Comparison of ENCODE assay signal across 9 cellular contexts in genomic region chr1:54297596-54298283, GRCh38.
A peak's percentile ranks its signal among the peaks of the same experiment; 100 is the strongest.
DNase-seq lines count a peak whose midpoint lies in the region; ATAC-seq and TF ChIP-seq lines count a peak whose summit lies in the region.
"Had no signal": no experiment of that assay in that cellular context is flagged by ENCODE, and none has a peak within 500 bp of the region (broad histone marks: within the 10 kb centered on the region; RNA-seq: fewer than 3 reads in every experiment).

No MANE protein-coding gene starts in this region.

- H3K9me2 ChIP-seq in hepatocyte (replicated peaks; ENCODE audit: insufficient read depth), result no peaks in the 10 kb centered on the region

- no peaks in the 10 kb centered on the region for H3K9me3 ChIP-seq in hepatocyte (ENCODE audit: low read depth)

- H3K4me3 ChIP-seq in hepatocyte, result no peak overlapping the region

- peak overlapping the region; percentile 68 for H3K4me2 ChIP-seq in hepatocyte

- TF ChIP-seq CTCF in hepatocyte (IDR thresholded peaks at IDR 0.05; ENCODE audit: poor library complexity) (no peak), GM10248 (IDR thresholded peaks at IDR 0.05; ENCODE audit: control extremely low read depth, extremely low read depth, low read depth, missing control alignments) (no peak)

- intact Hi-C loops in sciatic nerve (cut with DNase I), result no loop called here

- H4K20me1 ChIP-seq in hepatocyte (ENCODE audit: insufficient read depth, poor library complexity, severe bottlenecking), result peaks cover 87% of the 10 kb centered on the region

- H3K4me1 ChIP-seq in hepatocyte (ENCODE audit: insufficient read depth), result peaks cover 44% of the 10 kb centered on the region

- H3K36me3 ChIP-seq in hepatocyte (replicated peaks; ENCODE audit: insufficient read depth, low read depth), result no peaks in the 10 kb centered on the region

- peaks cover 97% of the 10 kb centered on the region for H3K79me2 ChIP-seq in hepatocyte

- peak overlapping the region; percentile 76 for H3K27ac ChIP-seq in hepatocyte

- H3K27me3 ChIP-seq in hepatocyte, result no peaks in the 10 kb centered on the region

- WGBS in hepatocyte (ENCODE audit: low lambda C conversion rate, missing lambda C conversion rate), result 60% methylated on average over 6 of the region's 6 CpGs

- ATAC-seq in sciatic nerve, result peak; percentile 21

- POLR2A ChIA-PET in GM10248 (lab: Yijun Ruan, JAX), result no interaction called here

- DNase-seq in HT-29 (ENCODE audit: low spot score) (peak; percentile 30), SK-N-DZ (ENCODE audit: low spot score) (peak; percentile 96), hepatocyte (ENCODE audit: low spot score) (no peak), sciatic nerve (ENCODE audit: low spot score) (no peak), AG08396 (ENCODE audit: low spot score) (no peak), GDM1 (lab: John Stamatoyannopoulos, UW) (no peak), GM10248 (ENCODE audit: extremely low spot score) (no peak)
- no peak for DNase-seq in stimulated activated CD4-positive, alpha-beta T cell treated with anti-CD3 and anti-CD28 coated beads, Interleukin-4, amount 100 ng/mL, for 24 hours
- DNase-seq: RPMI8226 had no signal

- H2AFZ ChIP-seq in hepatocyte, result no peak overlapping the region

- CTCF ChIA-PET in GM10248 (lab: Yijun Ruan, JAX), result no interaction called here

Comparison
In these comparisons a context has a peak if more than half of its experiments do, and no peak if none do; other contexts are left out.
1. DNase-seq: peak in HT-29 (single experiment) and SK-N-DZ (single experiment); none in hepatocyte (single experiment), sciatic nerve (single experiment), AG08396 (single experiment), stimulated activated CD4-positive, alpha-beta T cell treated with anti-CD3 and anti-CD28 coated beads, Interleukin-4, amount 100 ng/mL, for 24 hours (single experiment), GDM1 (single experiment) and GM10248 (single experiment).